9 cellular contexts compared by ENCODE assay signal in the genomic region with DNA sequence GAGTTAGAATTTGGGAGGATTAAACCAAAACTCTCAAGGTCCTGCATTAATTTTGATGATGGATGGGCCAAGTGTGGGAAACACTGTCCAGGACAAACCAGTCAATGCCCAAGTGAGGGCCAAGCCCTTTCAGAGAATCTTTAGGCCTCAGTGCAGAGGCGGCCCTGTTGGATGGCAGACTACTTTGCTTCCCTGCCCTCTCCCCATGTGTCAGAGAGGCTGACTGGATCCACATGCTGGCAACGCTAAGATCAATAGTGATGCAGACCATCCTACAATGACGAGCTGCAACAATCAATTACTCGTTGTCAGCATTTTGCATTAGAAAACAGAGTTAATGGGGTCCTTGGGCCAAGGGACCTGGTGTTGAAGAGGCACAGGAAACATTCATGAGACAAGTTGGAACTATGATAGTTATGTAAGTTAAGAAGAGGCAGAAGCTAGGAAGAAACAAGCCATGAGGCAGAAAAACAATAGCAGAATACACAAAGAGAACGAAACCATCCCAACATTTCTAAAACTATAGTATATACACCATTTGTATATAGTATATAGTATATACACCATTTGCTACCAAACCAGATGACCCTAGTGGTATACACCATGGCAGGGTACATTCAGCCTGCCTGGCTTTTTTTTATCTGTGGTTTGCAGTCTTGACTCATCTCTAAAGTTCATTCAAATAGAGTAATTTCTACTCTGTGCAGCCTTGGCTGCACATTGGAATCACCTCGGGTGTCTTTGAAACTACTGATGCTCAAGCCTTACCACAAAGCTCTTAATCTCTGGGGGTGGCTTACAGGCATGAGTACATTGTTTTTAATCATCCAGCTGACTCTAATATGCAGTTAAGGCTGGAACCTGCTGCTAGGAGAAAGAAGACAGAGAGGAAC.
DNase-seq lines count a peak whose midpoint lies in the region; ATAC-seq and TF ChIP-seq lines count a peak whose summit lies in the region.
"Had no signal": no experiment of that assay in that cellular context is flagged by ENCODE, and none has a peak within 500 bp of the region (broad histone marks: within the 10 kb centered on the region; RNA-seq: fewer than 3 reads in every experiment).

No MANE protein-coding gene starts in this region.

- H3K4me1 Mint-ChIP-seq in activated naive CD8-positive, alpha-beta T cell treated with anti-CD3 and anti-CD28 coated beads, Interleukin-2, amount 50 U/mL, for 24 hours, result no peaks in the 10 kb centered on the region
- no peaks in the 10 kb centered on the region for H3K4me1 Mint-ChIP-seq in activated naive CD8-positive, alpha-beta T cell treated with anti-CD3 and anti-CD28 coated beads for 36 hours
- no peaks in the 10 kb centered on the region for H3K4me1 Mint-ChIP-seq in stimulated activated memory B cell treated with anti-CD40 and anti-IgM and Interleukin-4, amounts not matched to agents 10 μg/mL and 1 μg/mL and 100 μg/mL, for 72 hours

- no peaks in the 10 kb centered on the region for H3K9me2 ChIP-seq in PC-3 (replicated peaks; ENCODE audit: low read length)

- no TSS peak for BruUV-seq in PC-3 (replicated peaks; lab: Mats Ljungman, UMichigan)

- H2AFZ ChIP-seq in PC-3 (ENCODE audit: low read length), result no peak overlapping the region

- no peak for DNase-seq in activated naive CD8-positive, alpha-beta T cell treated with anti-CD3 and anti-CD28 coated beads, Interleukin-2, amount 50 U/mL, for 24 hours
- no peak for DNase-seq in activated naive CD8-positive, alpha-beta T cell treated with anti-CD3 and anti-CD28 coated beads for 36 hours
- DNase-seq in NCI-H510A (lab: John Stamatoyannopoulos, UW) (no peak), PC-3 (no peak), breast epithelium (ENCODE audit: low spot score in 2 of 2) (no peak)
- DNase-seq: H7 had no signal

- H3K4me3 Mint-ChIP-seq in activated naive CD8-positive, alpha-beta T cell treated with anti-CD3 and anti-CD28 coated beads, Interleukin-2, amount 50 U/mL, for 24 hours, result no peak overlapping the region
- no peak overlapping the region for H3K4me3 Mint-ChIP-seq in activated naive CD8-positive, alpha-beta T cell treated with anti-CD3 and anti-CD28 coated beads for 36 hours
- no peak overlapping the region for H3K4me3 Mint-ChIP-seq in stimulated activated memory B cell treated with anti-CD40 and anti-IgM and Interleukin-4, amounts not matched to agents 10 μg/mL and 1 μg/mL and 100 μg/mL, for 72 hours

- H3K27me3 Mint-ChIP-seq in activated naive CD8-positive, alpha-beta T cell treated with anti-CD3 and anti-CD28 coated beads, Interleukin-2, amount 50 U/mL, for 24 hours, result no peaks in the 10 kb centered on the region
- H3K27me3 Mint-ChIP-seq in activated naive CD8-positive, alpha-beta T cell treated with anti-CD3 and anti-CD28 coated beads for 36 hours, result no peaks in the 10 kb centered on the region
- no peaks in the 10 kb centered on the region for H3K27me3 Mint-ChIP-seq in stimulated activated memory B cell treated with anti-CD40 and anti-IgM and Interleukin-4, amounts not matched to agents 10 μg/mL and 1 μg/mL and 100 μg/mL, for 72 hours

- H3K79me2 ChIP-seq in PC-3 (ENCODE audit: low read length), result no peaks in the 10 kb centered on the region

- POLR2A ChIA-PET in PC-3 (lab: Charles Lee; ENCODE audit: unreplicated experiment), result interaction anchor here (0.7 kb wide), 1 partner anchor 128 kb away, joined by 6 read pairs; no protein-coding TSS in a partner anchor

- H3K27me3 ChIP-seq in PC-3 (ENCODE audit: low read length) (0 out of 2 replicates have a peak, but pooled peaks cover 4% of the 10 kb centered on the region), breast epithelium (no peaks in the 10 kb centered on the region)

- no peak overlapping the region for H3K4me2 ChIP-seq in PC-3 (ENCODE audit: low read length)

- H3K9me3 ChIP-seq in PC-3 (ENCODE audit: low read length) (no peaks in the 10 kb centered on the region), breast epithelium (no peaks in the 10 kb centered on the region)

- H3K27ac ChIP-seq in PC-3 (ENCODE audit: low read length), result no peak overlapping the region
- no peak overlapping the region for H3K27ac ChIP-seq in breast epithelium

- no peak overlapping the region for H3K9ac ChIP-seq in PC-3 (ENCODE audit: low read length)

- no peaks in the 10 kb centered on the region for H3K9me3 Mint-ChIP-seq in activated naive CD8-positive, alpha-beta T cell treated with anti-CD3 and anti-CD28 coated beads, Interleukin-2, amount 50 U/mL, for 24 hours
- H3K9me3 Mint-ChIP-seq in activated naive CD8-positive, alpha-beta T cell treated with anti-CD3 and anti-CD28 coated beads for 36 hours, result no peaks in the 10 kb centered on the region
- H3K9me3 Mint-ChIP-seq in stimulated activated memory B cell treated with anti-CD40 and anti-IgM and Interleukin-4, amounts not matched to agents 10 μg/mL and 1 μg/mL and 100 μg/mL, for 72 hours, result no peaks in the 10 kb centered on the region

- no peaks in the 10 kb centered on the region for H3F3A ChIP-seq in PC-3 (ENCODE audit: low read length, unreplicated experiment)

- H3K4me1 ChIP-seq in PC-3 (ENCODE audit: insufficient read depth, low read length) (no peaks in the 10 kb centered on the region), breast epithelium (no peaks in the 10 kb centered on the region)

- no peaks in the 10 kb centered on the region for H4K20me1 ChIP-seq in PC-3 (ENCODE audit: low read length)

- no peak overlapping the region for H3K4me3 ChIP-seq in PC-3 (ENCODE audit: low read length)
- no peak overlapping the region for H3K4me3 ChIP-seq in breast epithelium

- intact Hi-C loops in PC-3 (cut with micrococcal nuclease) (no loop called here), breast epithelium (cut with DNase I; ENCODE audit: low total_unique reads) (no loop called here)

- TF ChIP-seq POLR2A in breast epithelium (IDR thresholded peaks at IDR 0.05), result no peak

- H3K36me3 ChIP-seq in PC-3 (ENCODE audit: low read depth, low read length), result no peaks in the 10 kb centered on the region
- no peaks in the 10 kb centered on the region for H3K36me3 ChIP-seq in breast epithelium

- no peaks in the 10 kb centered on the region for H3K36me3 Mint-ChIP-seq in activated naive CD8-positive, alpha-beta T cell treated with anti-CD3 and anti-CD28 coated beads, Interleukin-2, amount 50 U/mL, for 24 hours (ENCODE audit: low read depth)
- H3K36me3 Mint-ChIP-seq in activated naive CD8-positive, alpha-beta T cell treated with anti-CD3 and anti-CD28 coated beads for 36 hours, result no peaks in the 10 kb centered on the region
- no peaks in the 10 kb centered on the region for H3K36me3 Mint-ChIP-seq in stimulated activated memory B cell treated with anti-CD40 and anti-IgM and Interleukin-4, amounts not matched to agents 10 μg/mL and 1 μg/mL and 100 μg/mL, for 72 hours

- H3K27ac Mint-ChIP-seq in activated naive CD8-positive, alpha-beta T cell treated with anti-CD3 and anti-CD28 coated beads, Interleukin-2, amount 50 U/mL, for 24 hours, result no peak overlapping the region
- no peak overlapping the region for H3K27ac Mint-ChIP-seq in activated naive CD8-positive, alpha-beta T cell treated with anti-CD3 and anti-CD28 coated beads for 36 hours
- H3K27ac Mint-ChIP-seq in stimulated activated memory B cell treated with anti-CD40 and anti-IgM and Interleukin-4, amounts not matched to agents 10 μg/mL and 1 μg/mL and 100 μg/mL, for 72 hours, result no peak overlapping the region

- ATAC-seq in activated naive CD8-positive, alpha-beta T cell treated with anti-CD3 and anti-CD28 coated beads, Interleukin-2, amount 50 U/mL, for 24 hours, result peak; percentile 52
- peak; percentile 79 for ATAC-seq in HG02623 (IDR thresholded peaks at IDR 0.05; ENCODE audit: unreplicated experiment)
- peak; percentile 84 for ATAC-seq in HG03558 (IDR thresholded peaks at IDR 0.05; ENCODE audit: extremely low read depth, unreplicated experiment)
- peak; percentile 62 for ATAC-seq in stimulated activated memory B cell treated with anti-CD40 and anti-IgM and Interleukin-4, amounts not matched to agents 10 μg/mL and 1 μg/mL and 100 μg/mL, for 72 hours
- no peak for ATAC-seq in PC-3

- no peak for TF ChIP-seq CTCF in PC-3 (conservative IDR thresholded peaks at IDR 0.05; ENCODE audit: low read depth, low read length)
- TF ChIP-seq CTCF in breast epithelium (IDR thresholded peaks at IDR 0.05), result no peak

- CTCF ChIA-PET in PC-3 (lab: Charles Lee), result no interaction called here
